Comparison of ENCODE assay signal across 8 cellular contexts in genomic region chr9:93950619-93951601, GRCh38. TPM values are rescaled to one million over a fixed set of nuclear protein-coding genes. Genes with fewer than 3 reads are reported as not detected.
DNase-seq lines count a peak whose midpoint lies in the region; ATAC-seq and TF ChIP-seq lines count a peak whose summit lies in the region.

No MANE protein-coding gene starts in this region.

- H4K20me1 ChIP-seq in smooth muscle cell (ENCODE audit: low read depth): peaks cover 3% of the 10 kb centered on the region

- DNase-seq in GM20000 (ENCODE audit: low spot score): peak; percentile 59
- DNase-seq in smooth muscle cell (lab: John Stamatoyannopoulos, UW; ENCODE audit: unreplicated experiment): no peak
- no peak for DNase-seq in DMS114 treated with DMSO at 0.1 percent for 48 hours (lab: John Stamatoyannopoulos, UW; ENCODE audit: unreplicated experiment)
- DNase-seq in DMS53 (lab: John Stamatoyannopoulos, UW): no peak

- H3K27ac Mint-ChIP-seq in activated T-helper 17 cell treated with anti-CD3 and anti-CD28 coated beads, Interleukin-2, amount 50 U/mL, for 72 hours: no peak overlapping the region

- no peaks in the 10 kb centered on the region for H3K79me2 ChIP-seq in smooth muscle cell (ENCODE audit: low read depth)

- no peaks in the 10 kb centered on the region for H3F3A ChIP-seq in smooth muscle cell (ENCODE audit: low read depth)

- H3K27ac ChIP-seq in smooth muscle cell (ENCODE audit: low read depth): no peak overlapping the region

- TF ChIP-seq CTCF in GM20000 (IDR thresholded peaks at IDR 0.05; ENCODE audit: extremely low read depth, missing control alignments) (no peak), smooth muscle cell (IDR thresholded peaks at IDR 0.05; ENCODE audit: borderline replicate concordance, insufficient read depth, poor library complexity, severe bottlenecking) (no peak)

- H3K4me1 ChIP-seq in iPS-15b (ENCODE audit: control insufficient read depth, insufficient read depth, low read length): peaks cover 18% of the 10 kb centered on the region
- H3K4me1 ChIP-seq in smooth muscle cell (ENCODE audit: low read depth): peaks cover 23% of the 10 kb centered on the region

- peaks cover 10% of the 10 kb centered on the region for H3K4me1 Mint-ChIP-seq in activated T-helper 17 cell treated with anti-CD3 and anti-CD28 coated beads, Interleukin-2, amount 50 U/mL, for 72 hours

- peaks cover 95% of the 10 kb centered on the region for H3K27me3 ChIP-seq in iPS-15b (ENCODE audit: control insufficient read depth, insufficient read depth, low read length)
- H3K27me3 ChIP-seq in smooth muscle cell (ENCODE audit: low read depth): peaks cover 96% of the 10 kb centered on the region

- peak; percentile 12 for ATAC-seq in activated T-helper 17 cell treated with anti-CD3 and anti-CD28 coated beads, Interleukin-2, amount 50 U/mL, for 72 hours (replicated peaks)
- ATAC-seq in HG03520 (IDR thresholded peaks at IDR 0.05; ENCODE audit: unreplicated experiment) (no peak), HG03025 (IDR thresholded peaks at IDR 0.05; ENCODE audit: low FRiP score, unreplicated experiment) (no peak)

- H3K9ac ChIP-seq in iPS-15b (ENCODE audit: low read depth, low read length): no peak overlapping the region
- H3K9ac ChIP-seq in smooth muscle cell (ENCODE audit: low read depth): no peak overlapping the region

- no peaks in the 10 kb centered on the region for H3K9me3 ChIP-seq in iPS-15b (ENCODE audit: control insufficient read depth, insufficient read depth, low read length)
- no peaks in the 10 kb centered on the region for H3K9me3 ChIP-seq in smooth muscle cell (replicated peaks; ENCODE audit: low read depth)

- peak overlapping the region; percentile 84 for H3K4me2 ChIP-seq in smooth muscle cell

- peak overlapping the region; percentile 45 for H3K4me3 ChIP-seq in iPS-15b (ENCODE audit: low read depth, low read length)
- peak overlapping the region; percentile 48 for H3K4me3 ChIP-seq in smooth muscle cell

- no peak overlapping the region for H2AFZ ChIP-seq in smooth muscle cell (ENCODE audit: low read depth)

- peak overlapping the region; percentile 66 for H3K4me3 Mint-ChIP-seq in activated T-helper 17 cell treated with anti-CD3 and anti-CD28 coated beads, Interleukin-2, amount 50 U/mL, for 72 hours

- peaks cover 16% of the 10 kb centered on the region for H3K36me3 Mint-ChIP-seq in activated T-helper 17 cell treated with anti-CD3 and anti-CD28 coated beads, Interleukin-2, amount 50 U/mL, for 72 hours (ENCODE audit: low read depth)

- H3K9me3 Mint-ChIP-seq in activated T-helper 17 cell treated with anti-CD3 and anti-CD28 coated beads, Interleukin-2, amount 50 U/mL, for 72 hours: no peaks in the 10 kb centered on the region

- H3K36me3 ChIP-seq in iPS-15b (ENCODE audit: control insufficient read depth, insufficient read depth, low read length) (no peaks in the 10 kb centered on the region), smooth muscle cell (ENCODE audit: low read depth) (no peaks in the 10 kb centered on the region)

- peaks cover 61% of the 10 kb centered on the region for H3K27me3 Mint-ChIP-seq in activated T-helper 17 cell treated with anti-CD3 and anti-CD28 coated beads, Interleukin-2, amount 50 U/mL, for 72 hours

- WGBS in smooth muscle cell (ENCODE audit: low lambda C conversion rate): 2% methylated on average over 46 of the region's 47 CpGs

RNA-seq across cellular contexts. Expression of gene BARX1, which starts 4.2 kb away (rescaled TPM):
- 1 to 10 TPM in 1 of 2 donors, not detected in 1; 1.3 TPM for total RNA-seq in activated T-helper 17 cell treated with anti-CD3 and anti-CD28 coated beads, Interleukin-2, amount 50 U/mL, for 72 hours
- 3.2 and 6.1 TPM in 2 replicates for total RNA-seq in smooth muscle cell
- 6.1 and 11.5 TPM in 2 replicates for polyA plus RNA-seq in smooth muscle cell
